In the genomic region with DNA sequence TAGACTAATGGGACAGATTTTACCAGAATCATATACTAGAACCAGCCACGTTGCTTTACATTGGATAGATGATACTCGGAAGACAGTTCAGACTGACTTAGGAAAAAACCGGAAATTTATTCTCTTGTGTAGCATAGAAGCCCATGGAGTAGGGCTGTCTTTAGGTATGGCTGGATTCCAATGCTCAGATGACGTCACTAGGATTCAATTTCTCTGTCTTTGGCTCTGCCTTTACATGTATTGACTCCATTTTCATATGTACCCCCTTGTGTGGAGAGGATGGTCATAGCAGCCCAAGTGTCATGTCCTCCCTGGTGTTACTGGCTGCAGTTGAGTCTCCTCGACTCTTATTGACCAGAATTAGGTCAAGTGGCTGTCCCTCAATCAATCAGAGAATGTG, we compare ENCODE assay signal across 27 cellular contexts.
"Had no signal": no experiment of that assay in that cellular context is flagged by ENCODE, and none has a peak within 500 bp of the region (broad histone marks: within the 10 kb centered on the region; RNA-seq: fewer than 3 reads in every experiment).

No MANE protein-coding gene starts in this region.

- H3K4me1 ChIP-seq: esophagus muscularis mucosa, foreskin keratinocyte, gastrocnemius medialis, heart right ventricle had no signal

- H3K4me3 ChIP-seq: coronary artery, dorsolateral prefrontal cortex, esophagus muscularis mucosa, gastrocnemius medialis, heart right ventricle, hepatocyte had no signal

- H3K27me3 ChIP-seq: brain microvascular endothelial cell, esophagus muscularis mucosa, foreskin keratinocyte, gastrocnemius medialis had no signal

- H3K4me2 ChIP-seq: hepatocyte had no signal

- H3K36me3 ChIP-seq: brain microvascular endothelial cell, esophagus muscularis mucosa, gastrocnemius medialis, heart right ventricle had no signal

- H3K9me3 ChIP-seq: esophagus muscularis mucosa, gastrocnemius medialis, heart right ventricle had no signal

- H2AFZ ChIP-seq: hepatocyte had no signal

- H3K27ac ChIP-seq: brain microvascular endothelial cell, coronary artery, esophagus muscularis mucosa, foreskin keratinocyte, gastrocnemius medialis, heart right ventricle, hepatocyte had no signal

- ATAC-seq: activated CD4-positive, alpha-beta T cell treated with anti-CD3 and anti-CD28 coated beads for 36 hours; activated T-cell treated with anti-CD3 and anti-CD28 coated beads, Interleukin-2, amount 50 U/mL, for 4 hours; activated T-helper 17 cell treated with anti-CD3 and anti-CD28 coated beads, Interleukin-2, amount 50 U/mL, for 72 hours; foreskin keratinocyte; gastrocnemius medialis; heart right ventricle had no signal

- DNase-seq: activated CD4-positive, alpha-beta memory T cell treated with anti-CD3 and anti-CD28 coated beads, Interleukin-2, amount 10 ng/mL, durations not matched to agents 7 days and 5 days; activated CD4-positive, alpha-beta T cell treated with anti-CD3 and anti-CD28 coated beads for 36 hours; activated CD4-positive, alpha-beta T cell treated with anti-CD3 and anti-CD28 coated beads, Interleukin-2, amount 10 ng/mL, durations not matched to agents 7 days and 5 days; activated CD4-positive, alpha-beta T cell treated with anti-CD3 and anti-CD28 coated beads, Interleukin-2, amount 50 U/mL, for 4 hours; activated CD4-positive, CD25-positive, alpha-beta regulatory T cell; activated CD4-positive, CD25-positive, alpha-beta regulatory T cell treated with anti-CD3 and anti-CD28 coated beads, Interleukin-2, amount 50 U/mL, for 72 hours; activated effector memory CD4-positive, alpha-beta T cell treated with Interleukin-2 at 50 U/mL for 16 hours; activated gamma-delta T cell treated with Interleukin-2 at 50 U/mL for 16 hours; activated naive CD4-positive, alpha-beta T cell treated with anti-CD3 and anti-CD28 coated beads, Interleukin-2, amount 50 U/mL, for 16 hours; activated naive CD4-positive, alpha-beta T cell treated with Interleukin-2 at 50 U/mL for 16 hours; activated T-cell treated with anti-CD3 and anti-CD28 coated beads for 4 hours; activated T-cell treated with anti-CD3 and anti-CD28 coated beads, Interleukin-2, amount 50 U/mL, for 4 hours; amniotic stem cell; anterior cingulate cortex; brain microvascular endothelial cell; dorsolateral prefrontal cortex; effector memory CD4-positive, alpha-beta T cell; endodermal cell; erythroblast; foreskin keratinocyte; gastrocnemius medialis; heart right ventricle; T-helper 2 cell had no signal

- H3K79me2 ChIP-seq: hepatocyte had no signal
